In the genomic region with DNA sequence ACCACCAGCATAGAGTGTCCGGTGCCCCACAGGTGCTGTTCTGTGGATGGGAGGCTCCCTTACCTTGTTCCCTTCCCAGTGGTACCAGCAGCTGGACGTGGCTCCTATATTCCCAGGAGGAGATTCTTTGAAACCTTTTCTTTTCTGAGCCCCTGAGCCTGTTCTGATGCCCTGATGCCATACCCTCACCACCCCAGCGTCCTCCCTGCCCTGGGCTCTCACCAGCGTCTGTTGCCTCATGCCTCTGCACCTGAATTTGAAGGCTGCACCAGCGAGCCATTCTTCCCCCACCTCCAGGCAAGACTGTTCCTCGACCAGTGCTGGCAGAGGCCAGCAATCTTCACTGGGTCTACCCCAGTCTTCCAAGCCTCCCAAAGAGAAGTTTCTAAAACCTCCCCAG, we compare ENCODE assay signal across 23 cellular contexts. TPM values are rescaled to one million over a fixed set of nuclear protein-coding genes. Genes with fewer than 3 reads are reported as not detected.
A peak's percentile ranks its signal among the peaks of the same experiment; 100 is the strongest.
DNase-seq lines count a peak whose midpoint lies in the region; ATAC-seq, FAIRE-seq and TF ChIP-seq lines count a peak whose summit lies in the region.
"Had no signal": no experiment of that assay in that cellular context is flagged by ENCODE, and none has a peak within 500 bp of the region (broad histone marks: within the 10 kb centered on the region; RNA-seq: fewer than 3 reads in every experiment).

No MANE protein-coding gene starts in this region.

- no peaks in the 10 kb centered on the region for H3K9me3 ChIP-seq in H1 (ENCODE audit: insufficient read depth in 2 of 2, low read depth in 1 of 2, low read length in 1 of 2)
- no peaks in the 10 kb centered on the region for H3K9me3 ChIP-seq in aorta (ENCODE audit: control insufficient read depth, low read length)
- H3K9me3 ChIP-seq: HAP-1 had no signal

- intact Hi-C loops in posterior vena cava (cut with DNase I) (loop anchor here (5.0 to 10.0 kb wide), 2 partner anchors 66 to 183 kb away; no protein-coding TSS in a partner anchor), aorta (cut with DNase I) (loop anchor here in 1 of 2 donors (5.0 kb wide), 1 partner anchor 181 kb away; no protein-coding TSS in a partner anchor)

- no peak overlapping the region for H3K4ac ChIP-seq in H1 (replicated peaks; ENCODE audit: insufficient read length, low read depth, low read length)

- H2BK12ac ChIP-seq in H1 (ENCODE audit: low read depth, low read length) = no peak overlapping the region; the same call in 1 of the 2 replicates

- in situ Hi-C loops in brain microvascular endothelial cell (cut with HindIII; ENCODE audit: low pct_ligation_motif_present, low sequenced_read_pairs) = loop anchor here (10.0 kb wide), 1 partner anchor 63 kb away; no protein-coding TSS in a partner anchor

- H3K18ac ChIP-seq in H1 (ENCODE audit: extremely low read depth, low read length) = no peak overlapping the region

- ATAC-seq in aorta (ENCODE audit: low FRiP score) (no peak), HG02970 (IDR thresholded peaks at IDR 0.05; ENCODE audit: low FRiP score, unreplicated experiment) (no peak)
- ATAC-seq: CD8-positive, alpha-beta T cell; GM12878; HepG2 had no signal

- peak overlapping the region; percentile 38 for H4K91ac ChIP-seq in H1 (replicated peaks; ENCODE audit: insufficient read length, low read length)

- H3K14ac ChIP-seq in H1 (ENCODE audit: insufficient read length) = no peak overlapping the region

- no peak overlapping the region for H2BK15ac ChIP-seq in H1 (ENCODE audit: low read length)

- H3K27ac ChIP-seq in H1 (ENCODE audit: low read depth, low read length) (no peak overlapping the region), aorta (ENCODE audit: low read depth in 1 of 2, low read length in 2 of 2) (peak overlapping the region; percentile 9 to 28), brain microvascular endothelial cell (no peak overlapping the region)

- H3K27me3 Mint-ChIP-seq in nephron (ENCODE audit: low read depth) = peaks cover 59% of the 10 kb centered on the region

- FAIRE-seq in H1 (lab: Jason Lieb, UNC) = no peak
- FAIRE-seq: A204.1, GM12878, HepG2 had no signal

- H3K79me2 ChIP-seq in H1 (ENCODE audit: control insufficient read depth in 1 of 2, insufficient read depth in 2 of 2, low read length in 2 of 2) = no peaks in the 10 kb centered on the region

- no peaks in the 10 kb centered on the region for H4K20me1 ChIP-seq in H1 (replicated peaks in 1 of 2; ENCODE audit: control insufficient read depth in 1 of 2, insufficient read depth in 2 of 2, low read length in 2 of 2)

- H2BK5ac ChIP-seq in H1 (ENCODE audit: low read depth, low read length) = no peak overlapping the region

- H2AK5ac ChIP-seq in H1 (ENCODE audit: low read depth, low read length) = 0 out of 2 replicates have a peak overlapping the region, but pooled peaks have one; percentile 8

- no peak overlapping the region for H3K4me2 ChIP-seq in H1 (ENCODE audit: insufficient read depth in 1 of 2, low read depth in 2 of 2, low read length in 2 of 2)

- H3K79me1 ChIP-seq in H1 (ENCODE audit: low read depth, low read length) = no peaks in the 10 kb centered on the region

- CTCF ChIA-PET in H1 (lab: Charles Lee; ENCODE audit: partially characterized antibody) = interaction anchor here (0.8 to 22.9 kb wide), 12 partner anchors 9 to 182 kb away, joined by 4 to 969 read pairs (median 12); no protein-coding TSS in a partner anchor

- no peak overlapping the region for H2BK20ac ChIP-seq in H1 (ENCODE audit: low read length)

- POLR2A ChIA-PET in H1 (lab: Charles Lee; ENCODE audit: partially characterized antibody) = interaction anchor here (2.2 to 2.4 kb wide), 2 partner anchors 56 to 59 kb away, joined by 7 to 9 read pairs; no protein-coding TSS in a partner anchor

- TF ChIP-seq EP300 in H1 (IDR thresholded peaks at IDR 0.05; ENCODE audit: borderline replicate concordance in 1 of 2, low read depth in 2 of 2, low read length in 2 of 2) = no peak

- H3K27me3 ChIP-seq in H1 (replicated peaks in 1 of 4; ENCODE audit: control insufficient read depth in 3 of 4, extremely low read depth in 1 of 4, insufficient read depth in 3 of 4, low read length in 3 of 4) (peaks cover 0 to 30% (median 22%) of the 10 kb centered on the region in 4 experiments; a peak in 6 of 7 replicates), aorta (ENCODE audit: control insufficient read depth in 1 of 2, insufficient read depth in 2 of 2, low read length in 1 of 2) (no peaks in the 10 kb centered on the region), brain microvascular endothelial cell (replicated peaks) (peaks cover 28% of the 10 kb centered on the region)

- H3K56ac ChIP-seq in H1 (replicated peaks; ENCODE audit: insufficient read length, low read depth, low read length) = no peak overlapping the region

- TF ChIP-seq CTCF in H1 (IDR thresholded peaks at IDR 0.05; ENCODE audit: control extremely low read depth in 1 of 3, insufficient read depth in 1 of 3, low read depth in 1 of 3, low read length in 3 of 3) (no peak), nephron (IDR thresholded peaks at IDR 0.05; ENCODE audit: unreplicated experiment in 3 of 3) (no peak), brain microvascular endothelial cell (IDR thresholded peaks at IDR 0.05; ENCODE audit: low read depth, low read length, missing control alignments) (no peak)

- no peak overlapping the region for H3K23ac ChIP-seq in H1 (ENCODE audit: insufficient read length)

- H3K36me3 ChIP-seq in H1 (ENCODE audit: control insufficient read depth in 2 of 4, insufficient read depth in 4 of 4, low read length in 3 of 4) (no peaks in the 10 kb centered on the region), aorta (ENCODE audit: control insufficient read depth in 1 of 2, insufficient read depth in 2 of 2, low read length in 1 of 2) (no peaks in the 10 kb centered on the region), brain microvascular endothelial cell (replicated peaks) (no peaks in the 10 kb centered on the region)
- H3K36me3 ChIP-seq: HAP-1 had no signal

- H2BK120ac ChIP-seq in H1 (replicated peaks; ENCODE audit: low read depth, low read length) = no peak overlapping the region

- no peak for DNase-seq in H1 (ENCODE audit: low read depth in 1 of 2, low spot score in 2 of 2)
- DNase-seq in posterior vena cava (ENCODE audit: low spot score) = peak; percentile 64
- DNase-seq in aorta = no peak
- no peak for DNase-seq in NCI-H2081 (lab: John Stamatoyannopoulos, UW)
- no peak for DNase-seq in brain microvascular endothelial cell
- DNase-seq: ACHN; AML-193; Calu3; CD8-positive, alpha-beta T cell; DND-41; EL; KBM-7 had no signal

- H3K27ac Mint-ChIP-seq in nephron = peak overlapping the region; percentile 59 to 94 (median 79)
- H3K27ac Mint-ChIP-seq: CD8-positive, alpha-beta T cell; IgD-negative memory B cell had no signal

- no peaks in the 10 kb centered on the region for H3K9me3 Mint-ChIP-seq in nephron
- H3K9me3 Mint-ChIP-seq: CD8-positive, alpha-beta T cell; IgD-negative memory B cell had no signal

- H3K9ac ChIP-seq in H1 (replicated peaks in 1 of 4; ENCODE audit: extremely low read depth in 1 of 4, low read depth in 3 of 4, low read length in 3 of 4) = no peak overlapping the region

- H2AFZ ChIP-seq in H1 (ENCODE audit: low read length) = no peak overlapping the region

- peaks cover 4 to 25% (median 8%) of the 10 kb centered on the region in 4 experiments; a peak in 6 of 7 replicates for H3K4me1 ChIP-seq in H1 (replicated peaks in 1 of 4; ENCODE audit: control insufficient read depth in 3 of 4, insufficient read depth in 4 of 4, low read length in 3 of 4)
- H3K4me1 ChIP-seq in aorta (ENCODE audit: control insufficient read depth in 1 of 2, insufficient read depth in 2 of 2, low read length in 2 of 2) = peaks cover 0 to 2% of the 10 kb centered on the region in 2 donors

- no peak for TF ChIP-seq POLR2A in H1 (IDR thresholded peaks at IDR 0.05; ENCODE audit: control extremely low read depth in 1 of 2, low read depth in 2 of 2, low read length in 2 of 2)

- H4K5ac ChIP-seq in H1 (ENCODE audit: insufficient read length, low read depth, low read length) = no peak overlapping the region

- WGBS in H1 (ENCODE audit: extremely low coverage in 1 of 2, insufficient coverage in 1 of 2, insufficient read length in 1 of 2, insufficient replicate concordance in 2 of 2, low coverage in 1 of 2, low lambda C conversion rate in 2 of 2, missing lambda C conversion rate in 1 of 2), 2 experiments = 84% methylated on average over 6 of the region's 6 CpGs; no CpG with 5 or more reads in 1 of the 2 experiments
- WGBS in aorta, 2 donors = 19 to 32% methylated on average over 6 of the region's 6 CpGs

- peak overlapping the region; percentile 29 for H4K8ac ChIP-seq in H1 (ENCODE audit: extremely low read depth, insufficient read depth, low read length)

- H3K4me3 ChIP-seq in H1 (ENCODE audit: extremely low read depth in 1 of 4, insufficient read depth in 2 of 4, low read depth in 3 of 4, low read length in 4 of 4) (no peak overlapping the region), aorta (ENCODE audit: low read length in 2 of 2) (no peak overlapping the region), brain microvascular endothelial cell (ENCODE audit: low read depth, low read length) (no peak overlapping the region)
- H3K4me3 ChIP-seq: GM12878, HAP-1 had no signal

- H3K23me2 ChIP-seq in H1 (ENCODE audit: low read depth, low read length) = peaks cover 3% of the 10 kb centered on the region; the same call in 1 of the 2 replicates

- H3K4me3 Mint-ChIP-seq in nephron = peak overlapping the region; percentile 71 to 85 (median 83)
- H3K4me3 Mint-ChIP-seq: CD14-positive monocyte; CD8-positive, alpha-beta T cell; IgD-negative memory B cell had no signal

- H3K4me1 Mint-ChIP-seq in nephron = peaks cover 29% of the 10 kb centered on the region
- H3K4me1 Mint-ChIP-seq: IgD-negative memory B cell had no signal

- no peak for TF ChIP-seq RAD21 in H1 (IDR thresholded peaks at IDR 0.05 in 1 of 2, conservative IDR thresholded peaks at IDR 0.05 in 1 of 2; ENCODE audit: low read depth in 2 of 2, low read length in 2 of 2)

- peaks cover 2% of the 10 kb centered on the region for H3K36me3 Mint-ChIP-seq in nephron (ENCODE audit: low read depth)
- H3K36me3 Mint-ChIP-seq: CD8-positive, alpha-beta T cell; IgD-negative memory B cell had no signal

RNA-seq across cellular contexts. Expression of gene SOST, which starts 0.5 kb away (rescaled TPM):
- total RNA-seq in H1 (2021; fragmentation: NEBNext Ultra II Directional; extraction: Animal tissue kit (Norgen Biotek cat#: 25700)) = not detected in 2 replicates
- polyA plus RNA-seq in H1 (2011; rRNA removed) = 0.08 and 0.25 TPM in 2 replicates
- 0.19 TPM for polyA plus RNA-seq in H1 (2011; cell fraction: cytosol; rRNA removed)
- 0.14 TPM for polyA plus RNA-seq in H1 (2011; cell fraction: nucleus; rRNA removed)
- 0.12 to 0.27 TPM (median 0.15 TPM) in 4 replicates for polyA plus RNA-seq in H1 (2012, experiment 1 of 2)
- 0.21 TPM for polyA plus RNA-seq in H1 (2012, experiment 2 of 2)
- 0.08 TPM for polyA plus RNA-seq in H1 (2013, experiment 1 of 2)
- 0.09 TPM for polyA plus RNA-seq in H1 (2013, experiment 2 of 2)
- not detected in 2 replicates for polyA minus RNA-seq in H1 (2011; rRNA and poly(A)+ RNA removed)
- polyA minus RNA-seq in H1 (2011; cell fraction: cytosol; rRNA and poly(A)+ RNA removed) = not detected
- polyA minus RNA-seq in H1 (2011; cell fraction: nucleus; rRNA and poly(A)+ RNA removed) = not detected
- total RNA-seq in posterior vena cava = not detected
- 10 to 100 TPM; 21.7 to 34.3 TPM for total RNA-seq in aorta
- polyA plus RNA-seq in aorta = 10 to 100 TPM in 1 of 2 donors, 1 to 10 TPM in 1; 4.8 to 18.2 TPM
- total RNA-seq: Calu3; CD8-positive, alpha-beta T cell; GM12878; HepG2 had no signal
- polyA plus RNA-seq: BJ, CD14-positive monocyte, GM12878, HepG2, IgD-negative memory B cell had no signal

RNA-seq across cellular contexts. Expression of gene DUSP3, which starts 20.7 kb away (rescaled TPM):
- 21.2 and 21.4 TPM in 2 replicates for total RNA-seq in H1 (2021; fragmentation: NEBNext Ultra II Directional; extraction: Animal tissue kit (Norgen Biotek cat#: 25700))
- polyA plus RNA-seq in H1 (2011; rRNA removed) (15.1 and 19.9 TPM in 2 replicates), aorta (100 to 1,000 TPM in 1 of 2 donors, 10 to 100 TPM in 1; 68.3 to 123 TPM)
- polyA plus RNA-seq in H1 (2011; cell fraction: cytosol; rRNA removed) = 18.8 TPM
- 27.1 TPM for polyA plus RNA-seq in H1 (2011; cell fraction: nucleus; rRNA removed)
- 12.9 to 15.0 TPM (median 13.8 TPM) in 4 replicates for polyA plus RNA-seq in H1 (2012, experiment 1 of 2)
- polyA plus RNA-seq in H1 (2012, experiment 2 of 2) = 9.8 TPM
- polyA plus RNA-seq in H1 (2013, experiment 1 of 2) = 21.3 TPM
- polyA plus RNA-seq in H1 (2013, experiment 2 of 2) = 19.4 TPM
- polyA minus RNA-seq in H1 (2011; rRNA and poly(A)+ RNA removed) = 21.2 and 27.2 TPM in 2 replicates
- 16.0 TPM for polyA minus RNA-seq in H1 (2011; cell fraction: cytosol; rRNA and poly(A)+ RNA removed)
- polyA minus RNA-seq in H1 (2011; cell fraction: nucleus; rRNA and poly(A)+ RNA removed) = 16.2 TPM
- total RNA-seq in posterior vena cava (100 to 1,000 TPM; 169 to 172 TPM), aorta (100 to 1,000 TPM; 110 to 112 TPM)

RNA-seq across cellular contexts. Expression of gene CFAP97D1, which starts 22.1 kb away (rescaled TPM):
- 0.07 TPM in 1 of 2 replicates, not detected in the other for total RNA-seq in H1 (2021; fragmentation: NEBNext Ultra II Directional; extraction: Animal tissue kit (Norgen Biotek cat#: 25700))
- polyA plus RNA-seq in H1 (2011; rRNA removed) = 0.02 and 0.03 TPM in 2 replicates
- polyA plus RNA-seq in H1 (2011; cell fraction: cytosol; rRNA removed) = 0.03 TPM
- polyA plus RNA-seq in H1 (2011; cell fraction: nucleus; rRNA removed) = 0.03 TPM
- polyA plus RNA-seq in H1 (2012, experiment 1 of 2) = 0.04 TPM in 2 of 4 replicates, not detected in the others
- polyA plus RNA-seq in H1 (2012, experiment 2 of 2) = not detected
- 0.08 TPM for polyA plus RNA-seq in H1 (2013, experiment 1 of 2)
- polyA plus RNA-seq in H1 (2013, experiment 2 of 2) = 0.04 TPM
- 0.09 and 0.15 TPM in 2 replicates for polyA minus RNA-seq in H1 (2011; rRNA and poly(A)+ RNA removed)
- polyA minus RNA-seq in H1 (2011; cell fraction: cytosol; rRNA and poly(A)+ RNA removed) = not detected
- not detected for polyA minus RNA-seq in H1 (2011; cell fraction: nucleus; rRNA and poly(A)+ RNA removed)
- not detected for total RNA-seq in posterior vena cava
- total RNA-seq in aorta = not detected
- under 1 TPM in 1 of 2 donors, not detected in 1; 0.25 TPM for polyA plus RNA-seq in aorta
- total RNA-seq: Calu3; CD8-positive, alpha-beta T cell; G401; GM12878; H4 had no signal
- polyA plus RNA-seq: BJ, CD14-positive monocyte, HepG2, IgD-negative memory B cell had no signal

Comparison
In these comparisons a context has a peak if more than half of its experiments do, and no peak if none do; other contexts are left out.
1. H3K27ac ChIP-seq: peak in aorta (2 of 2); none in H1 (single experiment) and brain microvascular endothelial cell (single experiment).
2. RNA of gene SOST, which starts 0.5 kb away (total RNA-seq): 21.7 to 34.3 TPM in aorta; not detected in H1 and not detected in posterior vena cava; every median in the first group is over 10 times any median in the second.